ENCODE assay signal across 22 cellular contexts in genomic region chr22:18081416-18081815, GRCh38.
"Had no signal": no experiment of that assay in that cellular context is flagged by ENCODE, and none has a peak within 500 bp of the region (broad histone marks: within the 10 kb centered on the region; RNA-seq: fewer than 3 reads in every experiment).

No MANE protein-coding gene starts in this region.

- DNase-seq: activated B cell treated with CpG ODN at 0.5 μM for 24 hours; activated CD4-positive, alpha-beta T cell treated with anti-CD3 and anti-CD28 coated beads for 4 hours; activated naive CD8-positive, alpha-beta T cell treated with anti-CD3 and anti-CD28 coated beads, Interleukin-2, amount 10 ng/mL, durations not matched to agents 7 days and 5 days; activated T-cell treated with anti-CD3 and anti-CD28 coated beads, Interleukin-2, amount 50 U/mL, for 1 hour; amygdala; cerebellar nuclear complex; foreskin fibroblast; kidney; midbrain; natural killer cell; retina; stimulated activated CD4-positive, alpha-beta T cell treated with anti-CD3 and anti-CD28 coated beads, Interleukin-2, amount 100 ng/mL, for 48 hours; stimulated activated CD8-positive, alpha-beta memory T cell treated with anti-CD3 and anti-CD28 coated beads, Interleukin-4, amount 100 ng/mL, for 48 hours; stimulated activated naive B cell treated with anti-CD40 and anti-IgM and Interleukin-4, amounts not matched to agents 10 μg/mL and 1 μg/mL and 100 μg/mL, for 72 hours had no signal

- H3K27me3 ChIP-seq: vagina had no signal

- H3K9me3 Mint-ChIP-seq: activated B cell treated with CpG ODN at 0.5 μM for 24 hours; activated naive CD8-positive, alpha-beta T cell treated with anti-CD3 and anti-CD28 coated beads, Interleukin-2, amount 10 ng/mL, durations not matched to agents 7 days and 5 days; T-helper 1 cell treated with Interleukin-12 subunit alpha and Interleukin-12 subunit beta and Interleukin-4 antibody, amounts not matched to agents 30 μg/mL and 1 μg/mL, for 36 hours; type B pancreatic cell had no signal

- H3K27ac Mint-ChIP-seq: activated B cell treated with CpG ODN at 0.5 μM for 24 hours; progenitor cell of endocrine pancreas; T-helper 1 cell treated with Interleukin-12 subunit alpha and Interleukin-12 subunit beta and Interleukin-4 antibody, amounts not matched to agents 30 μg/mL and 1 μg/mL, for 36 hours; type B pancreatic cell had no signal

- H3K4me3 Mint-ChIP-seq: activated B cell treated with CpG ODN at 0.5 μM for 24 hours; stimulated activated naive B cell treated with anti-CD40 and anti-IgM and Interleukin-4, amounts not matched to agents 10 μg/mL and 1 μg/mL and 100 μg/mL, for 72 hours; type B pancreatic cell had no signal

- H3K27ac ChIP-seq: coronary artery, epithelial cell of prostate, thoracic aorta, vagina had no signal

- H3K27me3 Mint-ChIP-seq: activated B cell treated with CpG ODN at 0.5 μM for 24 hours; activated naive CD8-positive, alpha-beta T cell treated with anti-CD3 and anti-CD28 coated beads, Interleukin-2, amount 10 ng/mL, durations not matched to agents 7 days and 5 days; progenitor cell of endocrine pancreas; stimulated activated naive B cell treated with anti-CD40 and anti-IgM and Interleukin-4, amounts not matched to agents 10 μg/mL and 1 μg/mL and 100 μg/mL, for 72 hours; type B pancreatic cell had no signal

- H3K9me3 ChIP-seq: thoracic aorta, vagina had no signal

- ATAC-seq: natural killer cell; stimulated activated naive B cell treated with anti-CD40 and anti-IgM and Interleukin-4, amounts not matched to agents 10 μg/mL and 1 μg/mL and 100 μg/mL, for 72 hours had no signal

- H3K4me3 ChIP-seq: coronary artery, lung, thoracic aorta, vagina had no signal
